Comparison of ENCODE assay signal across 8 cellular contexts in genomic region chr2:101223814-101224231, GRCh38. TPM values are rescaled to one million over a fixed set of nuclear protein-coding genes. Genes with fewer than 3 reads are reported as not detected.
DNase-seq lines count a peak whose midpoint lies in the region; ATAC-seq, FAIRE-seq and TF ChIP-seq lines count a peak whose summit lies in the region.

No MANE protein-coding gene starts in this region.

- H3K79me2 ChIP-seq in HepG2 (ENCODE audit: insufficient read depth, low read length), result no peaks in the 10 kb centered on the region

- no peaks in the 10 kb centered on the region for H3K27me3 Mint-ChIP-seq in activated T-cell treated with anti-CD3 and anti-CD28 coated beads, Interleukin-2, amount 50 U/mL, for 24 hours

- no peak overlapping the region for H3K9ac ChIP-seq in HepG2 (ENCODE audit: insufficient read depth, low read depth, low read length)

- peak; percentile 99 for ATAC-seq in GM18502 (IDR thresholded peaks at IDR 0.05; ENCODE audit: poor library complexity, unreplicated experiment)
- peak; percentile 99 for ATAC-seq in HG02678 (IDR thresholded peaks at IDR 0.05; ENCODE audit: unreplicated experiment)
- no peak for ATAC-seq in HepG2

- TF ChIP-seq RAD21 in HepG2 (CRISPR knock-in tag; IDR thresholded peaks at IDR 0.05), result no peak

- H3K4me3 ChIP-seq in HepG2 (replicated peaks in 1 of 3; ENCODE audit: insufficient read depth in 1 of 3, low read depth in 2 of 3, low read length in 3 of 3) (no peak overlapping the region), BE2C (ENCODE audit: low read depth, low read length) (no peak overlapping the region)

- intact Hi-C loops in HepG2 (cut with micrococcal nuclease; ENCODE audit: unreplicated experiment), result no loop called here

- in situ Hi-C loops in HepG2 (cut with HindIII; ENCODE audit: extremely low pct_ligation_motif_present, low pct_unique_long_range_greater_than_20kb), result no loop called here

- H3K27ac Mint-ChIP-seq in activated T-cell treated with anti-CD3 and anti-CD28 coated beads, Interleukin-2, amount 50 U/mL, for 24 hours, result peak overlapping the region; percentile 47

- H3K4me1 Mint-ChIP-seq in activated T-cell treated with anti-CD3 and anti-CD28 coated beads, Interleukin-2, amount 50 U/mL, for 24 hours (ENCODE audit: low read depth), result peaks cover 13% of the 10 kb centered on the region

- CTCF ChIA-PET in HepG2 (lab: Yijun Ruan, JAX; ENCODE audit: low intra/inter-chr PET ratio, low total read pairs), result no interaction called here

- H4K20me1 ChIP-seq in HepG2 (ENCODE audit: insufficient read depth, low read length), result no peaks in the 10 kb centered on the region

- H2AFZ ChIP-seq in HepG2 (ENCODE audit: low read length), result no peak overlapping the region

- TF ChIP-seq EP300 in HepG2 (IDR thresholded peaks at IDR 0.05; ENCODE audit: low read depth in 2 of 2, low read length in 2 of 2) (no peak), HepG2 (CRISPR knock-in tag; IDR thresholded peaks at IDR 0.05; ENCODE audit: borderline replicate concordance) (no peak)

- H3K9me3 Mint-ChIP-seq in activated T-cell treated with anti-CD3 and anti-CD28 coated beads, Interleukin-2, amount 50 U/mL, for 24 hours, result peaks cover 14% of the 10 kb centered on the region

- H3K27ac ChIP-seq in HepG2 (ENCODE audit: extremely low read length, insufficient read depth, low read length), result no peak overlapping the region

- no peaks in the 10 kb centered on the region for H3K36me3 Mint-ChIP-seq in activated T-cell treated with anti-CD3 and anti-CD28 coated beads, Interleukin-2, amount 50 U/mL, for 24 hours (ENCODE audit: low read depth)

- TF ChIP-seq POLR2A in HepG2 (IDR thresholded peaks at IDR 0.05; ENCODE audit: insufficient read depth in 1 of 2, low read depth in 2 of 2, low read length in 2 of 2), result no peak

- H3K4me1 ChIP-seq in HepG2 (ENCODE audit: insufficient read depth, low read length), result peaks cover 9% of the 10 kb centered on the region
- H3K4me1 ChIP-seq in BE2C, result no peaks in the 10 kb centered on the region

- H3K27me3 ChIP-seq in HepG2 (ENCODE audit: control insufficient read depth in 1 of 2, insufficient read depth in 2 of 2, low read length in 2 of 2), result no peaks in the 10 kb centered on the region
- no peaks in the 10 kb centered on the region for H3K27me3 ChIP-seq in BE2C

- no peak overlapping the region for H3K4me2 ChIP-seq in HepG2 (ENCODE audit: low read depth, low read length)

- TF ChIP-seq CTCF in HepG2 (CRISPR knock-in tag; IDR thresholded peaks at IDR 0.05), result no peak
- no peak for TF ChIP-seq CTCF in BE2C (IDR thresholded peaks at IDR 0.05; ENCODE audit: low read depth, low read length)

- peak overlapping the region; percentile 38 for H3K4me3 Mint-ChIP-seq in activated T-cell treated with anti-CD3 and anti-CD28 coated beads, Interleukin-2, amount 50 U/mL, for 24 hours

- POLR2A ChIA-PET in HepG2 (lab: Yijun Ruan, JAX), result interaction anchor here (0.8 kb wide), 1 partner anchor 16 kb away, joined by 3 read pairs; no protein-coding TSS in a partner anchor

- 89% methylated on average over 7 of the region's 7 CpGs for WGBS in HepG2 (ENCODE audit: low lambda C conversion rate)

- H3K9me3 ChIP-seq in HepG2 (ENCODE audit: low read length) (no peaks in the 10 kb centered on the region), BE2C (no peaks in the 10 kb centered on the region)

- DNase-seq in NCI-H2107 (lab: John Stamatoyannopoulos, UW), result peak; percentile 61
- peak; percentile 48 for DNase-seq in activated T-cell treated with anti-CD3 and anti-CD28 coated beads, Interleukin-2, amount 50 U/mL, for 24 hours
- peak; percentile 3 to 24 for DNase-seq in stimulated activated CD4-positive, alpha-beta T cell treated with anti-CD3 and anti-CD28 coated beads, Interleukin-4, amount 100 ng/mL, for 4 hours
- DNase-seq in HCEC 1CT, result no peak
- DNase-seq in HepG2 (ENCODE audit: low spot score), result no peak
- no peak for DNase-seq in BE2C

- BruUV-seq in HepG2 (replicated peaks; lab: Mats Ljungman, UMichigan), result no TSS peak

- H3K36me3 ChIP-seq in HepG2 (replicated peaks in 1 of 2; ENCODE audit: control insufficient read depth in 1 of 2, insufficient read depth in 2 of 2, low read length in 2 of 2) (no peaks in the 10 kb centered on the region), BE2C (no peaks in the 10 kb centered on the region)

- FAIRE-seq in HepG2 (lab: Jason Lieb, UNC), result no peak

TF ChIP-seq in HepG2, 621 proteins besides CTCF, POLR2A, EP300 and RAD21:
- TF ChIP-seq ZNF282 (IDR thresholded peaks at IDR 0.05; ENCODE audit: partially characterized antibody) (no peak), TEAD2 (CRISPR knock-in tag; IDR thresholded peaks at IDR 0.05) (no peak), ZNF34 (CRISPR knock-in tag; IDR thresholded peaks at IDR 0.05; ENCODE audit: borderline replicate concordance) (no peak), JUND (CRISPR knock-in tag; IDR thresholded peaks at IDR 0.05) (no peak), ZUFSP (CRISPR knock-in tag; IDR thresholded peaks at IDR 0.05; ENCODE audit: borderline replicate concordance) (no peak)
TF ChIP-seq in HepG2: peak in this region for 0.

RNA-seq across cellular contexts. Expression of gene CNOT11, which starts 28.9 kb away (rescaled TPM):
- total RNA-seq in HepG2 (2016; rRNA removed; fragmentation: Illumina TruSeq; extraction: Trizol), result 100 and 114 TPM in 2 replicates
- 34.2 and 39.4 TPM in 2 replicates for total RNA-seq in HepG2 (2016; cell fraction: cytosol; rRNA removed; fragmentation: Illumina TruSeq; extraction: Trizol; ENCODE audit: low read depth)
- total RNA-seq in HepG2 (2016; cell fraction: insoluble cytoplasmic fraction; rRNA removed; fragmentation: Illumina TruSeq; extraction: Trizol), result 93.7 and 119 TPM in 2 replicates
- total RNA-seq in HepG2 (2016; cell fraction: membrane; rRNA removed; fragmentation: Illumina TruSeq; extraction: Trizol), result 65.8 and 70.3 TPM in 2 replicates
- total RNA-seq in HepG2 (2016; cell fraction: nucleus; rRNA removed; fragmentation: Illumina TruSeq; extraction: Trizol), result 79.5 and 91.1 TPM in 2 replicates
- polyA plus RNA-seq in HepG2 (2011; rRNA removed), result 202 and 209 TPM in 2 replicates
- 91.7 and 128 TPM in 2 replicates for polyA plus RNA-seq in HepG2 (2011; cell fraction: cytosol; rRNA removed)
- polyA plus RNA-seq in HepG2 (2011; cell fraction: nucleus; rRNA removed), result 359 and 415 TPM in 2 replicates
- polyA plus RNA-seq in HepG2 (2012), result 100 and 126 TPM in 2 replicates
- 35.1 and 35.8 TPM in 2 replicates for polyA plus RNA-seq in HepG2 (2016; cell fraction: cytosol; fragmentation: Illumina TruSeq; extraction: Trizol; ENCODE audit: low read depth)
- polyA plus RNA-seq in HepG2 (2016; cell fraction: insoluble cytoplasmic fraction; fragmentation: Illumina TruSeq; extraction: Trizol; ENCODE audit: low read depth), result 160 and 184 TPM in 2 replicates
- polyA plus RNA-seq in HepG2 (2016; cell fraction: membrane; fragmentation: Illumina TruSeq; extraction: Trizol; ENCODE audit: low read depth), result 62.2 and 66.8 TPM in 2 replicates
- 277 TPM in 2 replicates for polyA plus RNA-seq in HepG2 (2016; cell fraction: nucleus; fragmentation: Illumina TruSeq; extraction: Trizol; ENCODE audit: insufficient read depth, low read depth)
- polyA minus RNA-seq in HepG2 (2011; rRNA and poly(A)+ RNA removed; ENCODE audit: low replicate concordance), result 74.3 and 87.7 TPM in 2 replicates
- polyA minus RNA-seq in HepG2 (2011; cell fraction: cytosol; rRNA and poly(A)+ RNA removed), result 102 and 132 TPM in 2 replicates
- 80.2 and 123 TPM in 2 replicates for polyA minus RNA-seq in HepG2 (2011; cell fraction: nucleus; rRNA and poly(A)+ RNA removed)
- polyA plus RNA-seq in BE2C (2012; ENCODE audit: insufficient read depth, insufficient read length, low read depth), result 17.6 TPM

Comparison
In these comparisons a context has a peak if more than half of its experiments do, and no peak if none do; other contexts are left out.
1. DNase-seq: peak in NCI-H2107 (single experiment), activated T-cell treated with anti-CD3 and anti-CD28 coated beads, Interleukin-2, amount 50 U/mL, for 24 hours (single experiment) and stimulated activated CD4-positive, alpha-beta T cell treated with anti-CD3 and anti-CD28 coated beads, Interleukin-4, amount 100 ng/mL, for 4 hours (2 of 2); none in HCEC 1CT (single experiment), HepG2 (single experiment) and BE2C (single experiment).